2 cellular contexts compared by ENCODE assay signal in the genomic region with DNA sequence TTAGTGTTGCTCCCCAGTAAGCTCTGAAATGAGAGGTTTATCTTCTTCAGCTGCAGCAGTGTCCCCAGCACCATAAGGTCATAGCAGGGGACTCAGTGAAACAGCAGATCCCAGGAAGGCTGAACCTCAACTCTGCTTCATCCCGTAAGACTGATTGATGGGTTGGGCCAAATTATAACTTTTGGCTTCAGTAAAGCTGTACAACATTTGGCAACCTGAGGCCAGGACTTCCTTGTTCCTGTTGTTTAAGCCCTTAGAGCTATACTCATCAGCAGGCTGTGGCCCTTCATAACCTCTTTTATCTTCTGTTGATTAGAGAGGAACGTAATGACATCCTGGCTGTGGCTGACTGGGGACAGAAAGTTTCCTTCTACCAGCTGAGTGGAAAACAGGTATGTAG.
TF ChIP-seq lines count a peak whose summit lies in the region.

No MANE protein-coding gene starts in this region.

TF ChIP-seq in liver, 16 proteins besides CTCF, POLR2A, EP300 and RAD21:
- TF ChIP-seq FOXA2 (IDR thresholded peaks at IDR 0.05) (no peak), HNF4A (conservative IDR thresholded peaks at IDR 0.05) (peak in 1 of 2 donors; percentile 21), HNF4G (IDR thresholded peaks at IDR 0.05) (no peak), SP1 (IDR thresholded peaks at IDR 0.05) (peak; percentile 35), YY1 (IDR thresholded peaks at IDR 0.05) (peak; percentile 27), RXRA (IDR thresholded peaks at IDR 0.05) (peak in 1 of 2 donors; percentile 56), NR2F2 (IDR thresholded peaks at IDR 0.05) (peak; percentile 95), EGR1 (IDR thresholded peaks at IDR 0.05; ENCODE audit: low read depth in 2 of 2) (no peak), FOXA1 (IDR thresholded peaks at IDR 0.05) (no peak)
- TF ChIP-seq, protein P1, sequence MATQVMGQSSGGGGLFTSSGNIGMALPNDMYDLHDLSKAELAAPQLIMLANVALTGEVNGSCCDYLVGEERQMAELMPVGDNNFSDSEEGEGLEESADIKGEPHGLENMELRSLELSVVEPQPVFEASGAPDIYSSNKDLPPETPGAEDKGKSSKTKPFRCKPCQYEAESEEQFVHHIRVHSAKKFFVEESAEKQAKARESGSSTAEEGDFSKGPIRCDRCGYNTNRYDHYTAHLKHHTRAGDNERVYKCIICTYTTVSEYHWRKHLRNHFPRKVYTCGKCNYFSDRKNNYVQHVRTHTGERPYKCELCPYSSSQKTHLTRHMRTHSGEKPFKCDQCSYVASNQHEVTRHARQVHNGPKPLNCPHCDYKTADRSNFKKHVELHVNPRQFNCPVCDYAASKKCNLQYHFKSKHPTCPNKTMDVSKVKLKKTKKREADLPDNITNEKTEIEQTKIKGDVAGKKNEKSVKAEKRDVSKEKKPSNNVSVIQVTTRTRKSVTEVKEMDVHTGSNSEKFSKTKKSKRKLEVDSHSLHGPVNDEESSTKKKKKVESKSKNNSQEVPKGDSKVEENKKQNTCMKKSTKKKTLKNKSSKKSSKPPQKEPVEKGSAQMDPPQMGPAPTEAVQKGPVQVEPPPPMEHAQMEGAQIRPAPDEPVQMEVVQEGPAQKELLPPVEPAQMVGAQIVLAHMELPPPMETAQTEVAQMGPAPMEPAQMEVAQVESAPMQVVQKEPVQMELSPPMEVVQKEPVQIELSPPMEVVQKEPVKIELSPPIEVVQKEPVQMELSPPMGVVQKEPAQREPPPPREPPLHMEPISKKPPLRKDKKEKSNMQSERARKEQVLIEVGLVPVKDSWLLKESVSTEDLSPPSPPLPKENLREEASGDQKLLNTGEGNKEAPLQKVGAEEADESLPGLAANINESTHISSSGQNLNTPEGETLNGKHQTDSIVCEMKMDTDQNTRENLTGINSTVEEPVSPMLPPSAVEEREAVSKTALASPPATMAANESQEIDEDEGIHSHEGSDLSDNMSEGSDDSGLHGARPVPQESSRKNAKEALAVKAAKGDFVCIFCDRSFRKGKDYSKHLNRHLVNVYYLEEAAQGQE (IDR thresholded peaks at IDR 0.05): no peak
- TF ChIP-seq, protein P2, sequence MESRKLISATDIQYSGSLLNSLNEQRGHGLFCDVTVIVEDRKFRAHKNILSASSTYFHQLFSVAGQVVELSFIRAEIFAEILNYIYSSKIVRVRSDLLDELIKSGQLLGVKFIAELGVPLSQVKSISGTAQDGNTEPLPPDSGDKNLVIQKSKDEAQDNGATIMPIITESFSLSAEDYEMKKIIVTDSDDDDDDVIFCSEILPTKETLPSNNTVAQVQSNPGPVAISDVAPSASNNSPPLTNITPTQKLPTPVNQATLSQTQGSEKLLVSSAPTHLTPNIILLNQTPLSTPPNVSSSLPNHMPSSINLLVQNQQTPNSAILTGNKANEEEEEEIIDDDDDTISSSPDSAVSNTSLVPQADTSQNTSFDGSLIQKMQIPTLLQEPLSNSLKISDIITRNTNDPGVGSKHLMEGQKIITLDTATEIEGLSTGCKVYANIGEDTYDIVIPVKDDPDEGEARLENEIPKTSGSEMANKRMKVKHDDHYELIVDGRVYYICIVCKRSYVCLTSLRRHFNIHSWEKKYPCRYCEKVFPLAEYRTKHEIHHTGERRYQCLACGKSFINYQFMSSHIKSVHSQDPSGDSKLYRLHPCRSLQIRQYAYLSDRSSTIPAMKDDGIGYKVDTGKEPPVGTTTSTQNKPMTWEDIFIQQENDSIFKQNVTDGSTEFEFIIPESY (IDR thresholded peaks at IDR 0.05): no peak
- TF ChIP-seq, protein P3, sequence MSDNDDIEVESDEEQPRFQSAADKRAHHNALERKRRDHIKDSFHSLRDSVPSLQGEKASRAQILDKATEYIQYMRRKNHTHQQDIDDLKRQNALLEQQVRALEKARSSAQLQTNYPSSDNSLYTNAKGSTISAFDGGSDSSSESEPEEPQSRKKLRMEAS (IDR thresholded peaks at IDR 0.05): no peak
- TF ChIP-seq, protein P4, sequence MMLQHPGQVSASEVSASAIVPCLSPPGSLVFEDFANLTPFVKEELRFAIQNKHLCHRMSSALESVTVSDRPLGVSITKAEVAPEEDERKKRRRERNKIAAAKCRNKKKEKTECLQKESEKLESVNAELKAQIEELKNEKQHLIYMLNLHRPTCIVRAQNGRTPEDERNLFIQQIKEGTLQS (IDR thresholded peaks at IDR 0.05): no peak

TF ChIP-seq in HepG2, 621 proteins besides CTCF, POLR2A, EP300 and RAD21:
- TF ChIP-seq ZNF781 (CRISPR knock-in tag; IDR thresholded peaks at IDR 0.05; ENCODE audit: borderline replicate concordance, not compliant biosample characterization) (no peak), RXRA (CRISPR knock-in tag; IDR thresholded peaks at IDR 0.05) (no peak), ZNF326 (CRISPR knock-in tag; IDR thresholded peaks at IDR 0.05; ENCODE audit: borderline replicate concordance) (no peak), SRF (IDR thresholded peaks at IDR 0.05; ENCODE audit: low read depth, low read length) (no peak), POLR2G (IDR thresholded peaks at IDR 0.05; ENCODE audit: low read depth, low read length) (no peak), KLF12 (CRISPR knock-in tag; IDR thresholded peaks at IDR 0.05; ENCODE audit: borderline replicate concordance) (no peak), MAFK (conservative IDR thresholded peaks at IDR 0.05 in 1 of 2, IDR thresholded peaks at IDR 0.05 in 1 of 2; ENCODE audit: low read length in 2 of 2) (no peak), PTBP1 (IDR thresholded peaks at IDR 0.05; ENCODE audit: low read depth, low read length, poor library complexity, severe bottlenecking) (no peak), SP5 (CRISPR knock-in tag; IDR thresholded peaks at IDR 0.05; ENCODE audit: borderline replicate concordance, low read depth) (no peak), ZNF841 (CRISPR knock-in tag; IDR thresholded peaks at IDR 0.05; ENCODE audit: borderline replicate concordance) (no peak), ZNF264 (CRISPR knock-in tag; IDR thresholded peaks at IDR 0.05) (no peak)
- TF ChIP-seq, protein P5, sequence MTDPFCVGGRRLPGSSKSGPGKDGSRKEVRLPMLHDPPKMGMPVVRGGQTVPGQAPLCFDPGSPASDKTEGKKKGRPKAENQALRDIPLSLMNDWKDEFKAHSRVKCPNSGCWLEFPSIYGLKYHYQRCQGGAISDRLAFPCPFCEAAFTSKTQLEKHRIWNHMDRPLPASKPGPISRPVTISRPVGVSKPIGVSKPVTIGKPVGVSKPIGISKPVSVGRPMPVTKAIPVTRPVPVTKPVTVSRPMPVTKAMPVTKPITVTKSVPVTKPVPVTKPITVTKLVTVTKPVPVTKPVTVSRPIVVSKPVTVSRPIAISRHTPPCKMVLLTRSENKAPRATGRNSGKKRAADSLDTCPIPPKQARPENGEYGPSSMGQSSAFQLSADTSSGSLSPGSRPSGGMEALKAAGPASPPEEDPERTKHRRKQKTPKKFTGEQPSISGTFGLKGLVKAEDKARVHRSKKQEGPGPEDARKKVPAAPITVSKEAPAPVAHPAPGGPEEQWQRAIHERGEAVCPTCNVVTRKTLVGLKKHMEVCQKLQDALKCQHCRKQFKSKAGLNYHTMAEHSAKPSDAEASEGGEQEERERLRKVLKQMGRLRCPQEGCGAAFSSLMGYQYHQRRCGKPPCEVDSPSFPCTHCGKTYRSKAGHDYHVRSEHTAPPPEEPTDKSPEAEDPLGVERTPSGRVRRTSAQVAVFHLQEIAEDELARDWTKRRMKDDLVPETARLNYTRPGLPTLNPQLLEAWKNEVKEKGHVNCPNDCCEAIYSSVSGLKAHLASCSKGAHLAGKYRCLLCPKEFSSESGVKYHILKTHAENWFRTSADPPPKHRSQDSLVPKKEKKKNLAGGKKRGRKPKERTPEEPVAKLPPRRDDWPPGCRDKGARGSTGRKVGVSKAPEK (CRISPR knock-in tag; IDR thresholded peaks at IDR 0.05; ENCODE audit: borderline replicate concordance): no peak
- TF ChIP-seq, protein P6, sequence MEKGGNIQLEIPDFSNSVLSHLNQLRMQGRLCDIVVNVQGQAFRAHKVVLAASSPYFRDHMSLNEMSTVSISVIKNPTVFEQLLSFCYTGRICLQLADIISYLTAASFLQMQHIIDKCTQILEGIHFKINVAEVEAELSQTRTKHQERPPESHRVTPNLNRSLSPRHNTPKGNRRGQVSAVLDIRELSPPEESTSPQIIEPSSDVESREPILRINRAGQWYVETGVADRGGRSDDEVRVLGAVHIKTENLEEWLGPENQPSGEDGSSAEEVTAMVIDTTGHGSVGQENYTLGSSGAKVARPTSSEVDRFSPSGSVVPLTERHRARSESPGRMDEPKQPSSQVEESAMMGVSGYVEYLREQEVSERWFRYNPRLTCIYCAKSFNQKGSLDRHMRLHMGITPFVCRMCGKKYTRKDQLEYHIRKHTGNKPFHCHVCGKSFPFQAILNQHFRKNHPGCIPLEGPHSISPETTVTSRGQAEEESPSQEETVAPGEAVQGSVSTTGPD (CRISPR knock-in tag; IDR thresholded peaks at IDR 0.05): no peak
- TF ChIP-seq, protein P7, sequence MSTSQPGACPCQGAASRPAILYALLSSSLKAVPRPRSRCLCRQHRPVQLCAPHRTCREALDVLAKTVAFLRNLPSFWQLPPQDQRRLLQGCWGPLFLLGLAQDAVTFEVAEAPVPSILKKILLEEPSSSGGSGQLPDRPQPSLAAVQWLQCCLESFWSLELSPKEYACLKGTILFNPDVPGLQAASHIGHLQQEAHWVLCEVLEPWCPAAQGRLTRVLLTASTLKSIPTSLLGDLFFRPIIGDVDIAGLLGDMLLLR (CRISPR knock-in tag; IDR thresholded peaks at IDR 0.05): no peak
